In genomic region chr21:44761011-44761729, GRCh38 we compare ENCODE assay signal across 11 cellular contexts. TPM values are rescaled to one million over a fixed set of nuclear protein-coding genes. Genes with fewer than 3 reads are reported as not detected.
DNase-seq lines count a peak whose midpoint lies in the region; TF ChIP-seq lines count a peak whose summit lies in the region.
"Had no signal": no experiment of that assay in that cellular context is flagged by ENCODE, and none has a peak within 500 bp of the region (broad histone marks: within the 10 kb centered on the region; RNA-seq: fewer than 3 reads in every experiment).

No MANE protein-coding gene starts in this region.

- no peak overlapping the region for H3K27ac Mint-ChIP-seq in activated CD4-positive, alpha-beta T cell treated with anti-CD3 and anti-CD28 coated beads, Interleukin-2, amount 10 ng/mL, durations not matched to agents 7 days and 5 days
- H3K27ac Mint-ChIP-seq in endothelial cell (ENCODE audit: unreplicated experiment), result no peak overlapping the region
- no peak overlapping the region for H3K27ac Mint-ChIP-seq in progenitor cell of endocrine pancreas
- H3K27ac Mint-ChIP-seq: stimulated activated effector memory CD8-positive, alpha-beta T cell treated with anti-CD3 and anti-CD28 coated beads, Interleukin-12 subunit alpha, Interleukin-12 subunit beta, amount 100 ng/mL, for 72 hours had no signal

- H3K4me1 Mint-ChIP-seq in activated CD4-positive, alpha-beta T cell treated with anti-CD3 and anti-CD28 coated beads, Interleukin-2, amount 10 ng/mL, durations not matched to agents 7 days and 5 days, result peaks cover 16% of the 10 kb centered on the region
- H3K4me1 Mint-ChIP-seq in endothelial cell (ENCODE audit: unreplicated experiment) (peaks cover 4% of the 10 kb centered on the region), progenitor cell of endocrine pancreas (ENCODE audit: low read depth) (peaks cover 9% of the 10 kb centered on the region)

- H3K9me3 Mint-ChIP-seq in activated CD4-positive, alpha-beta T cell treated with anti-CD3 and anti-CD28 coated beads, Interleukin-2, amount 10 ng/mL, durations not matched to agents 7 days and 5 days, result no peaks in the 10 kb centered on the region
- H3K9me3 Mint-ChIP-seq in endothelial cell (ENCODE audit: unreplicated experiment) (peaks cover under 1% of the 10 kb centered on the region), progenitor cell of endocrine pancreas (ENCODE audit: low read depth) (no peaks in the 10 kb centered on the region)
- H3K9me3 Mint-ChIP-seq: stimulated activated effector memory CD8-positive, alpha-beta T cell treated with anti-CD3 and anti-CD28 coated beads, Interleukin-12 subunit alpha, Interleukin-12 subunit beta, amount 100 ng/mL, for 72 hours had no signal

- POLR2A ChIA-PET in activated CD4-positive, alpha-beta T cell treated with anti-CD3 and anti-CD28 coated beads, Interleukin-2, amount 10 ng/mL, durations not matched to agents 7 days and 5 days (lab: Charles Lee), result no interaction called here

- no peak overlapping the region for H3K4me3 Mint-ChIP-seq in activated CD4-positive, alpha-beta T cell treated with anti-CD3 and anti-CD28 coated beads, Interleukin-2, amount 10 ng/mL, durations not matched to agents 7 days and 5 days
- H3K4me3 Mint-ChIP-seq in endothelial cell (ENCODE audit: unreplicated experiment) (peak overlapping the region; percentile 1), progenitor cell of endocrine pancreas (ENCODE audit: low read depth) (no peak overlapping the region)
- H3K4me3 Mint-ChIP-seq: stimulated activated effector memory CD8-positive, alpha-beta T cell treated with anti-CD3 and anti-CD28 coated beads, Interleukin-12 subunit alpha, Interleukin-12 subunit beta, amount 100 ng/mL, for 72 hours had no signal

- DNase-seq in activated CD4-positive, alpha-beta T cell treated with anti-CD3 and anti-CD28 coated beads, Interleukin-2, amount 10 ng/mL, durations not matched to agents 7 days and 5 days, result peak; percentile 22
- no peak for DNase-seq in activated CD4-positive, alpha-beta T cell treated with anti-CD3 and anti-CD28 coated beads, Interleukin-2, amount 50 U/mL, for 4 hours
- DNase-seq in NCI-H187 (lab: John Stamatoyannopoulos, UW) (peak; percentile 46 to 70), endothelial cell (ENCODE audit: low spot score) (no peak), progenitor cell of endocrine pancreas (ENCODE audit: low spot score, unreplicated experiment) (no peak), hypothalamus (lab: John Stamatoyannopoulos, UW) (no peak), UCSD-AML1 (lab: John Stamatoyannopoulos, UW; ENCODE audit: unreplicated experiment) (no peak), T1000 (lab: John Stamatoyannopoulos, UW) (no peak)
- DNase-seq: activated T-cell treated with anti-CD3 and anti-CD28 coated beads for 4 hours, NCI-H1092 had no signal

- CTCF ChIA-PET in activated CD4-positive, alpha-beta T cell treated with anti-CD3 and anti-CD28 coated beads, Interleukin-2, amount 10 ng/mL, durations not matched to agents 7 days and 5 days (lab: Charles Lee), result interaction anchor here (0.8 to 2.7 kb wide), 3 partner anchors 10 to 251 kb away, joined by 3 to 10 read pairs (median 4); no protein-coding TSS in a partner anchor

- TF ChIP-seq CTCF in endothelial cell (IDR thresholded peaks at IDR 0.05; ENCODE audit: unreplicated experiment) (no peak), progenitor cell of endocrine pancreas (IDR thresholded peaks at IDR 0.05; ENCODE audit: unreplicated experiment) (peak; percentile 66)

- peaks cover 2% of the 10 kb centered on the region for H3K36me3 Mint-ChIP-seq in activated CD4-positive, alpha-beta T cell treated with anti-CD3 and anti-CD28 coated beads, Interleukin-2, amount 10 ng/mL, durations not matched to agents 7 days and 5 days (ENCODE audit: low read depth)
- H3K36me3 Mint-ChIP-seq in endothelial cell (ENCODE audit: low read depth, unreplicated experiment) (peaks cover 5% of the 10 kb centered on the region), progenitor cell of endocrine pancreas (ENCODE audit: insufficient read depth) (no peaks in the 10 kb centered on the region)
- H3K36me3 Mint-ChIP-seq: stimulated activated effector memory CD8-positive, alpha-beta T cell treated with anti-CD3 and anti-CD28 coated beads, Interleukin-12 subunit alpha, Interleukin-12 subunit beta, amount 100 ng/mL, for 72 hours had no signal

- no peaks in the 10 kb centered on the region for H3K27me3 Mint-ChIP-seq in activated CD4-positive, alpha-beta T cell treated with anti-CD3 and anti-CD28 coated beads, Interleukin-2, amount 10 ng/mL, durations not matched to agents 7 days and 5 days
- H3K27me3 Mint-ChIP-seq in endothelial cell (ENCODE audit: unreplicated experiment), result peaks cover 5% of the 10 kb centered on the region
- H3K27me3 Mint-ChIP-seq in progenitor cell of endocrine pancreas, result peaks cover 5% of the 10 kb centered on the region

RNA-seq across cellular contexts. Expression of gene UBE2G2, which starts 40.5 kb away (rescaled TPM):
- 100 to 1,000 TPM in 1 of 2 experiments, 10 to 100 TPM in 1; 95.8 to 103 TPM for total RNA-seq in activated CD4-positive, alpha-beta T cell treated with anti-CD3 and anti-CD28 coated beads, Interleukin-2, amount 10 ng/mL, durations not matched to agents 7 days and 5 days
- 49.6 TPM for total RNA-seq in endothelial cell (ENCODE audit: unreplicated experiment)
- total RNA-seq in progenitor cell of endocrine pancreas, result 78.7 and 85.2 TPM in 2 replicates

RNA-seq across cellular contexts. Expression of gene TSPEAR, which starts 49.8 kb away (rescaled TPM):
- not detected for total RNA-seq in activated CD4-positive, alpha-beta T cell treated with anti-CD3 and anti-CD28 coated beads, Interleukin-2, amount 10 ng/mL, durations not matched to agents 7 days and 5 days
- total RNA-seq in endothelial cell (ENCODE audit: unreplicated experiment), result not detected
- total RNA-seq in progenitor cell of endocrine pancreas, result not detected in 2 replicates

RNA-seq across cellular contexts. Expression of gene SUMO3, which starts 56.7 kb away (rescaled TPM):
- 10 to 100 TPM; 91.1 to 97.9 TPM for total RNA-seq in activated CD4-positive, alpha-beta T cell treated with anti-CD3 and anti-CD28 coated beads, Interleukin-2, amount 10 ng/mL, durations not matched to agents 7 days and 5 days
- 69.0 TPM for total RNA-seq in endothelial cell (ENCODE audit: unreplicated experiment)
- total RNA-seq in progenitor cell of endocrine pancreas, result 65.0 and 73.5 TPM in 2 replicates

Comparison
In these comparisons a context has a peak if more than half of its experiments do, and no peak if none do; other contexts are left out.
1. DNase-seq: peak in activated CD4-positive, alpha-beta T cell treated with anti-CD3 and anti-CD28 coated beads, Interleukin-2, amount 10 ng/mL, durations not matched to agents 7 days and 5 days (single experiment) and NCI-H187 (2 of 2); none in activated CD4-positive, alpha-beta T cell treated with anti-CD3 and anti-CD28 coated beads, Interleukin-2, amount 50 U/mL, for 4 hours (0 of 2), endothelial cell (single experiment), progenitor cell of endocrine pancreas (single experiment), hypothalamus (0 of 51), UCSD-AML1 (single experiment) and T1000 (single experiment).